Comparison of ENCODE assay signal across 1 cellular context in genomic region chr4:156934259-156934635, GRCh38.
TF ChIP-seq lines count a peak whose summit lies in the region.

No MANE protein-coding gene starts in this region.

TF ChIP-seq in IMR-90, 13 proteins besides CTCF, POLR2A, EP300 and RAD21:
- TF ChIP-seq ELK1 (IDR thresholded peaks at IDR 0.05; ENCODE audit: borderline replicate concordance, low read depth, low read length) (no peak), USF2 (IDR thresholded peaks at IDR 0.05; ENCODE audit: low read depth, low read length) (no peak), MXI1 (IDR thresholded peaks at IDR 0.05; ENCODE audit: borderline replicate concordance, low read depth, low read length) (no peak), CHD1 (IDR thresholded peaks at IDR 0.05; ENCODE audit: low read depth, low read length) (no peak), RCOR1 (IDR thresholded peaks at IDR 0.05; ENCODE audit: insufficient replicate concordance, low read length) (no peak), NFE2L2 (IDR thresholded peaks at IDR 0.05; ENCODE audit: low read depth, low read length) (no peak), MAZ (IDR thresholded peaks at IDR 0.05; ENCODE audit: borderline replicate concordance, low read depth, low read length) (no peak), RFX5 (IDR thresholded peaks at IDR 0.05; ENCODE audit: low read depth, low read length) (no peak), CEBPB (IDR thresholded peaks at IDR 0.05; ENCODE audit: low read depth, low read length) (no peak), SMC3 (IDR thresholded peaks at IDR 0.05; ENCODE audit: low read depth, low read length) (no peak), MAFK (IDR thresholded peaks at IDR 0.05; ENCODE audit: low read depth, low read length) (no peak), FOS (IDR thresholded peaks at IDR 0.05; ENCODE audit: low read depth, low read length) (no peak), BHLHE40 (IDR thresholded peaks at IDR 0.05; ENCODE audit: low read depth, low read length) (no peak)
